ENCODE assay signal across 26 cellular contexts in genomic region chrX:107107459-107107858, GRCh38. TPM values are rescaled to one million over a fixed set of nuclear protein-coding genes. Genes with fewer than 3 reads are reported as not detected.
A peak's percentile ranks its signal among the peaks of the same experiment; 100 is the strongest.
DNase-seq lines count a peak whose midpoint lies in the region; ATAC-seq and TF ChIP-seq lines count a peak whose summit lies in the region.
"Had no signal": no experiment of that assay in that cellular context is flagged by ENCODE, and none has a peak within 500 bp of the region (broad histone marks: within the 10 kb centered on the region; RNA-seq: fewer than 3 reads in every experiment).

No MANE protein-coding gene starts in this region.

- peak overlapping the region; percentile 10 for H3K27ac Mint-ChIP-seq in activated B cell treated with CpG ODN at 0.5 μM for 24 hours
- H3K27ac Mint-ChIP-seq: memory B cell had no signal

- H3K4me1 ChIP-seq in BLaER1 treated with 17β-estradiol and CSF1 and Interleukin-3, amounts not matched to agents 10 nM and 100 nM, result peaks cover 0 to 19% (median 10%) of the 10 kb centered on the region in 10 experiments; a peak in 12 of 20 replicates
- H3K4me1 ChIP-seq: adrenal gland, suprapubic skin had no signal

- no peak overlapping the region for H3K9ac ChIP-seq in BLaER1 treated with 17β-estradiol and CSF1 and Interleukin-3, amounts not matched to agents 10 nM and 100 nM

- POLR2A ChIA-PET in activated B cell treated with CpG ODN at 0.5 μM for 24 hours (lab: Charles Lee), result no interaction called here

- peak overlapping the region in 8 of 11 experiments; percentile 2 to 47 (median 14); a peak in 4 of 22 replicates for H3K4me2 ChIP-seq in BLaER1 treated with 17β-estradiol and CSF1 and Interleukin-3, amounts not matched to agents 10 nM and 100 nM

- H3K27me3 Mint-ChIP-seq in activated B cell treated with CpG ODN at 0.5 μM for 24 hours, result no peaks in the 10 kb centered on the region
- H3K27me3 Mint-ChIP-seq: memory B cell had no signal

- peaks cover 13% of the 10 kb centered on the region for H3K4me1 Mint-ChIP-seq in activated B cell treated with CpG ODN at 0.5 μM for 24 hours

- no peak for TF ChIP-seq CTCF in activated B cell treated with CpG ODN at 0.5 μM for 24 hours (IDR thresholded peaks at IDR 0.05)
- no peak for TF ChIP-seq CTCF in kidney epithelial cell (IDR thresholded peaks at IDR 0.05; ENCODE audit: insufficient read depth, low read length, poor library complexity, severe bottlenecking)

- intact Hi-C loops in activated B cell treated with CpG ODN at 0.5 μM for 24 hours (cut with micrococcal nuclease), result no loop called here

- peaks cover 10 to 32% (median 20%) of the 10 kb centered on the region in 11 experiments; a peak in 20 of 22 replicates for H3K36me3 ChIP-seq in BLaER1 treated with 17β-estradiol and CSF1 and Interleukin-3, amounts not matched to agents 10 nM and 100 nM
- no peaks in the 10 kb centered on the region for H3K36me3 ChIP-seq in kidney epithelial cell (ENCODE audit: control insufficient read depth, insufficient read depth, low read length)
- H3K36me3 ChIP-seq: adrenal gland had no signal

- H3K9me3 Mint-ChIP-seq in activated B cell treated with CpG ODN at 0.5 μM for 24 hours, result no peaks in the 10 kb centered on the region
- H3K9me3 Mint-ChIP-seq: memory B cell had no signal

- H3K4me3 ChIP-seq in BLaER1 treated with 17β-estradiol and CSF1 and Interleukin-3, amounts not matched to agents 10 nM and 100 nM, result no peak overlapping the region
- H3K4me3 ChIP-seq in kidney epithelial cell (ENCODE audit: low read depth, low read length), result no peak overlapping the region
- H3K4me3 ChIP-seq: adrenal gland, cardiac muscle cell, skin epidermis, suprapubic skin had no signal

- H3K27ac ChIP-seq in BLaER1 treated with 17β-estradiol and CSF1 and Interleukin-3, amounts not matched to agents 10 nM and 100 nM, result peak overlapping the region in 1 of 11 experiments; percentile 18; a peak in 1 of 22 replicates
- H3K27ac ChIP-seq: adrenal gland, cardiac muscle cell, skin epidermis, suprapubic skin had no signal

- H3K4me3 Mint-ChIP-seq in activated B cell treated with CpG ODN at 0.5 μM for 24 hours, result no peak overlapping the region
- H3K4me3 Mint-ChIP-seq: memory B cell had no signal

- peaks cover 0 to 12% (median 0%) of the 10 kb centered on the region in 11 experiments; a peak in 2 of 22 replicates for H4K20me1 ChIP-seq in BLaER1 treated with 17β-estradiol and CSF1 and Interleukin-3, amounts not matched to agents 10 nM and 100 nM

- ATAC-seq in activated B cell treated with CpG ODN at 0.5 μM for 24 hours (ENCODE audit: low read depth) (no peak), GM18517 (IDR thresholded peaks at IDR 0.05; ENCODE audit: unreplicated experiment) (no peak)
- ATAC-seq: left colon had no signal

- H3K27me3 ChIP-seq in BLaER1 treated with 17β-estradiol and CSF1 and Interleukin-3, amounts not matched to agents 10 nM and 100 nM, result peaks cover 50 to 72% (median 64%) of the 10 kb centered on the region in 11 experiments
- H3K27me3 ChIP-seq in kidney epithelial cell (ENCODE audit: control insufficient read depth, insufficient read depth, low read length), result no peaks in the 10 kb centered on the region
- H3K27me3 ChIP-seq: adrenal gland, cardiac muscle cell, suprapubic skin had no signal

- DNase-seq in HT1080 (ENCODE audit: low read depth) (peak; percentile 20), activated B cell treated with CpG ODN at 0.5 μM for 24 hours (no peak), kidney epithelial cell (ENCODE audit: low read depth) (peak; percentile 1), NCI-H1436 treated with DMSO at 0.1 percent for 48 hours (lab: John Stamatoyannopoulos, UW) (no peak), NCI-H1092 treated with DMSO at 0.1 percent for 48 hours (lab: John Stamatoyannopoulos, UW) (no peak)
- DNase-seq: activated CD4-positive, alpha-beta T cell treated with anti-CD3 and anti-CD28 coated beads for 1 hour; activated gamma-delta T cell; activated T-cell treated with anti-CD3 and anti-CD28 coated beads, Interleukin-2, amount 50 U/mL, for 1 hour; adrenal gland; C1 segment of cervical spinal cord; EL; IMR-90; left colon; MM.1S; NCI-H1694; NCI-H2171; NCI-H524; NK-92 treated with Interleukin-12 subunit alpha and Interleukin-12 subunit beta, amount 100 ng/mL, for 24 hours; nucleus accumbens; T-helper 1 cell had no signal

- CTCF ChIA-PET in activated B cell treated with CpG ODN at 0.5 μM for 24 hours (lab: Charles Lee), result no interaction called here

- H3K9me3 ChIP-seq in BLaER1 treated with 17β-estradiol and CSF1 and Interleukin-3, amounts not matched to agents 10 nM and 100 nM (replicated peaks in 1 of 11), result peaks cover 5 to 22% (median 15%) of the 10 kb centered on the region in 11 experiments; a peak in 15 of 22 replicates
- H3K9me3 ChIP-seq: adrenal gland, suprapubic skin had no signal

- peaks cover 49% of the 10 kb centered on the region for H3K36me3 Mint-ChIP-seq in activated B cell treated with CpG ODN at 0.5 μM for 24 hours (ENCODE audit: low read depth)

RNA-seq across cellular contexts. Expression of gene RBM41, which starts 11.2 kb away (rescaled TPM):
- 6.3 and 8.1 TPM in 2 replicates for total RNA-seq in HT1080 (2014; rRNA removed; shearing (Covaris generic))
- 7.1 and 7.2 TPM in 2 replicates for polyA plus RNA-seq in HT1080 (2015; cell fraction: cytosol; rRNA removed)
- 7.7 and 11.0 TPM in 2 replicates for polyA plus RNA-seq in HT1080 (2015; cell fraction: nucleus; rRNA removed)
- total RNA-seq in activated B cell treated with CpG ODN at 0.5 μM for 24 hours (16.5 and 18.5 TPM in 2 replicates), kidney epithelial cell (13.1 and 20.8 TPM in 2 replicates)

Comparison
In these comparisons a context has a peak if more than half of its experiments do, and no peak if none do; other contexts are left out.
1. DNase-seq: peak in HT1080 (single experiment) and kidney epithelial cell (single experiment); none in activated B cell treated with CpG ODN at 0.5 μM for 24 hours (single experiment), NCI-H1436 treated with DMSO at 0.1 percent for 48 hours (single experiment) and NCI-H1092 treated with DMSO at 0.1 percent for 48 hours (single experiment).